Comparison of ENCODE assay signal across 1 cellular context in the genomic region with DNA sequence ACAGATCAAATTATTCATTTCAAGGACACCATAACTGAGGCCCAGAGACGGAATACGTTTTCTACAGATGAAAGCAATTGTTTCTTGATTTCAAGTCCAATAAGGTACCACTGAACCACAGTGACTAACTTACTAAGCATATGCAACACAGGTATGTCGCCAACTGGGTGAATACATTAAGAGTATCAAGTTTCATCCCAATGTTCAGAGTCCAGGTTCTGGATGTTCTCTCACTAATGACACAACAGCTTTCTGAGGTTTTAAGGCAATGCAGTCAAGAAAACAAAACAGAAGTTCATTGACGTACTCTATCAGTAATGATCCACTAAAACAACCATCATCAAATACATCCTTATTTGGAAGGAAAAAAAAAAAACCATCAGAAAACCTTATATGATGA.
A peak's percentile ranks its signal among the peaks of the same experiment; 100 is the strongest.
TF ChIP-seq lines count a peak whose summit lies in the region.

No MANE protein-coding gene starts in this region.

TF ChIP-seq in HepG2, 621 proteins besides CTCF, POLR2A, EP300 and RAD21 (continued from another document and continues in another):
- TF ChIP-seq, protein P1, sequence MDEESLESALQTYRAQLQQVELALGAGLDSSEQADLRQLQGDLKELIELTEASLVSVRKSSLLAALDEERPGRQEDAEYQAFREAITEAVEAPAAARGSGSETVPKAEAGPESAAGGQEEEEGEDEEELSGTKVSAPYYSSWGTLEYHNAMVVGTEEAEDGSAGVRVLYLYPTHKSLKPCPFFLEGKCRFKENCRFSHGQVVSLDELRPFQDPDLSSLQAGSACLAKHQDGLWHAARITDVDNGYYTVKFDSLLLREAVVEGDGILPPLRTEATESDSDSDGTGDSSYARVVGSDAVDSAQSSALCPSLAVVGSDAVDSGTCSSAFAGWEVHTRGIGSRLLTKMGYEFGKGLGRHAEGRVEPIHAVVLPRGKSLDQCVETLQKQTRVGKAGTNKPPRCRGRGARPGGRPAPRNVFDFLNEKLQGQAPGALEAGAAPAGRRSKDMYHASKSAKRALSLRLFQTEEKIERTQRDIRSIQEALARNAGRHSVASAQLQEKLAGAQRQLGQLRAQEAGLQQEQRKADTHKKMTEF (CRISPR knock-in tag; IDR thresholded peaks at IDR 0.05), result 0 out of 2 replicates have a peak, but pooled peaks have one; percentile 22
- TF ChIP-seq, protein P2, sequence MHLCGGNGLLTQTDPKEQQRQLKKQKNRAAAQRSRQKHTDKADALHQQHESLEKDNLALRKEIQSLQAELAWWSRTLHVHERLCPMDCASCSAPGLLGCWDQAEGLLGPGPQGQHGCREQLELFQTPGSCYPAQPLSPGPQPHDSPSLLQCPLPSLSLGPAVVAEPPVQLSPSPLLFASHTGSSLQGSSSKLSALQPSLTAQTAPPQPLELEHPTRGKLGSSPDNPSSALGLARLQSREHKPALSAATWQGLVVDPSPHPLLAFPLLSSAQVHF (CRISPR knock-in tag; IDR thresholded peaks at IDR 0.05), result no peak
- TF ChIP-seq MEIS2 (CRISPR knock-in tag; IDR thresholded peaks at IDR 0.05) (no peak), FOXA1 (IDR thresholded peaks at IDR 0.05) (no peak), FOXA1 (CRISPR knock-in tag; IDR thresholded peaks at IDR 0.05) (0 out of 2 replicates have a peak, but pooled peaks have one; percentile 8), ARNT2 (CRISPR knock-in tag; IDR thresholded peaks at IDR 0.05; ENCODE audit: low read depth) (no peak), ZNF224 (CRISPR knock-in tag; IDR thresholded peaks at IDR 0.05) (no peak), SALL1 (CRISPR knock-in tag; IDR thresholded peaks at IDR 0.05) (peak; percentile 17; the same call in 1 of the 2 replicates), GATAD2A (CRISPR knock-in tag; IDR thresholded peaks at IDR 0.05) (peak; percentile 87), SCMH1 (CRISPR knock-in tag; IDR thresholded peaks at IDR 0.05; ENCODE audit: borderline replicate concordance) (no peak), MIXL1 (CRISPR knock-in tag; IDR thresholded peaks at IDR 0.05) (peak; percentile 42; the same call in 1 of the 2 replicates), FOXP1 (IDR thresholded peaks at IDR 0.05) (no peak), FOXP1 (CRISPR knock-in tag; IDR thresholded peaks at IDR 0.05) (peak; percentile 56), ZMAT3 (CRISPR knock-in tag; conservative IDR thresholded peaks at IDR 0.05) (no peak), FOSL2 (CRISPR knock-in tag; IDR thresholded peaks at IDR 0.05) (peak; percentile 71), ZBTB21 (CRISPR knock-in tag; IDR thresholded peaks at IDR 0.05) (peak; percentile 84), POGZ (CRISPR knock-in tag; IDR thresholded peaks at IDR 0.05) (peak; percentile 52; the same call in 1 of the 2 replicates), ZNF644 (CRISPR knock-in tag; IDR thresholded peaks at IDR 0.05; ENCODE audit: low read depth) (peak; percentile 75), SIX1 (CRISPR knock-in tag; IDR thresholded peaks at IDR 0.05; ENCODE audit: borderline replicate concordance) (peak; percentile 100), ZNF605 (CRISPR knock-in tag; IDR thresholded peaks at IDR 0.05) (no peak), HOXA3 (CRISPR knock-in tag; IDR thresholded peaks at IDR 0.05) (0 out of 2 replicates have a peak, but pooled peaks have one; percentile 16), AGO2 (optimal IDR thresholded peaks at IDR 0.05; ENCODE audit: low read depth, low read length) (no peak), ZEB1 (IDR thresholded peaks at IDR 0.05; ENCODE audit: insufficient replicate concordance, low read depth) (peak; percentile 30), MAFK (conservative IDR thresholded peaks at IDR 0.05 in 1 of 2, IDR thresholded peaks at IDR 0.05 in 1 of 2; ENCODE audit: low read length in 2 of 2) (no peak), ZNF761 (CRISPR knock-in tag; conservative IDR thresholded peaks at IDR 0.05) (no peak), KLF15 (CRISPR knock-in tag; IDR thresholded peaks at IDR 0.05; ENCODE audit: borderline replicate concordance) (no peak), HDAC1 (CRISPR knock-in tag; IDR thresholded peaks at IDR 0.05) (0 out of 2 replicates have a peak, but pooled peaks have one; percentile 18), BCL6 (CRISPR knock-in tag; IDR thresholded peaks at IDR 0.05) (peak; percentile 37; the same call in 1 of the 2 replicates), CEBPB (IDR thresholded peaks at IDR 0.05; ENCODE audit: borderline replicate concordance, low read depth, low read length) (peak; percentile 55; the same call in 1 of the 2 replicates), MIER3 (CRISPR knock-in tag; IDR thresholded peaks at IDR 0.05; ENCODE audit: borderline replicate concordance) (no peak), ERF (CRISPR knock-in tag; IDR thresholded peaks at IDR 0.05) (0 out of 2 replicates have a peak, but pooled peaks have one; percentile 35), RCOR2 (CRISPR knock-in tag; IDR thresholded peaks at IDR 0.05) (0 out of 2 replicates have a peak, but pooled peaks have one; percentile 27), SOX13 (IDR thresholded peaks at IDR 0.05) (no peak), SOX13 (CRISPR knock-in tag; conservative IDR thresholded peaks at IDR 0.05 in 1 of 2, IDR thresholded peaks at IDR 0.05 in 1 of 2) (peak in 1 of 2 experiments; percentile 61; a peak in 1 of 4 replicates), ZNF33B (CRISPR knock-in tag; IDR thresholded peaks at IDR 0.05) (no peak), ETV5 (CRISPR knock-in tag; IDR thresholded peaks at IDR 0.05; ENCODE audit: borderline replicate concordance) (peak; percentile 13; the same call in 1 of the 2 replicates), TEAD3 (CRISPR knock-in tag; optimal IDR thresholded peaks at IDR 0.05; ENCODE audit: borderline replicate concordance) (peak; percentile 54), ZNF530 (CRISPR knock-in tag; IDR thresholded peaks at IDR 0.05; ENCODE audit: low read depth) (no peak), SIX4 (CRISPR knock-in tag; IDR thresholded peaks at IDR 0.05) (peak; percentile 96), ELF3 (CRISPR knock-in tag; IDR thresholded peaks at IDR 0.05) (0 out of 2 replicates have a peak, but pooled peaks have one; percentile 24), SOX5 (CRISPR knock-in tag; IDR thresholded peaks at IDR 0.05; ENCODE audit: borderline replicate concordance) (peak; percentile 68; the same call in 1 of the 2 replicates), CEBPG (CRISPR knock-in tag; IDR thresholded peaks at IDR 0.05) (peak; percentile 70)
- TF ChIP-seq, protein P3, sequence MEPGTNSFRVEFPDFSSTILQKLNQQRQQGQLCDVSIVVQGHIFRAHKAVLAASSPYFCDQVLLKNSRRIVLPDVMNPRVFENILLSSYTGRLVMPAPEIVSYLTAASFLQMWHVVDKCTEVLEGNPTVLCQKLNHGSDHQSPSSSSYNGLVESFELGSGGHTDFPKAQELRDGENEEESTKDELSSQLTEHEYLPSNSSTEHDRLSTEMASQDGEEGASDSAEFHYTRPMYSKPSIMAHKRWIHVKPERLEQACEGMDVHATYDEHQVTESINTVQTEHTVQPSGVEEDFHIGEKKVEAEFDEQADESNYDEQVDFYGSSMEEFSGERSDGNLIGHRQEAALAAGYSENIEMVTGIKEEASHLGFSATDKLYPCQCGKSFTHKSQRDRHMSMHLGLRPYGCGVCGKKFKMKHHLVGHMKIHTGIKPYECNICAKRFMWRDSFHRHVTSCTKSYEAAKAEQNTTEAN (CRISPR knock-in tag; conservative IDR thresholded peaks at IDR 0.05), result no peak
- TF ChIP-seq, protein P4, sequence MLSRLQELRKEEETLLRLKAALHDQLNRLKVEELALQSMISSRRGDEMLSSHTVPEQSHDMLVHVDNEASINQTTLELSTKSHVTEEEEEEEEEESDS (CRISPR knock-in tag; IDR thresholded peaks at IDR 0.05; ENCODE audit: borderline replicate concordance), result no peak
- TF ChIP-seq, protein P5, sequence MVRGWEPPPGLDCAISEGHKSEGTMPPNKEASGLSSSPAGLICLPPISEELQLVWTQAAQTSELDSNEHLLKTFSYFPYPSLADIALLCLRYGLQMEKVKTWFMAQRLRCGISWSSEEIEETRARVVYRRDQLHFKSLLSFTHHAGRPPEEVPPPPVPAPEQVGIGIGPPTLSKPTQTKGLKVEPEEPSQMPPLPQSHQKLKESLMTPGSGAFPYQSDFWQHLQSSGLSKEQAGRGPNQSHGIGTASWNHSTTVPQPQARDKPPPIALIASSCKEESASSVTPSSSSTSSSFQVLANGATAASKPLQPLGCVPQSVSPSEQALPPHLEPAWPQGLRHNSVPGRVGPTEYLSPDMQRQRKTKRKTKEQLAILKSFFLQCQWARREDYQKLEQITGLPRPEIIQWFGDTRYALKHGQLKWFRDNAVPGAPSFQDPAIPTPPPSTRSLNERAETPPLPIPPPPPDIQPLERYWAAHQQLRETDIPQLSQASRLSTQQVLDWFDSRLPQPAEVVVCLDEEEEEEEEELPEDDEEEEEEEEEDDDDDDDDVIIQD (CRISPR knock-in tag; IDR thresholded peaks at IDR 0.05; ENCODE audit: low read depth), result peak; percentile 86
- TF ChIP-seq, protein P6, sequence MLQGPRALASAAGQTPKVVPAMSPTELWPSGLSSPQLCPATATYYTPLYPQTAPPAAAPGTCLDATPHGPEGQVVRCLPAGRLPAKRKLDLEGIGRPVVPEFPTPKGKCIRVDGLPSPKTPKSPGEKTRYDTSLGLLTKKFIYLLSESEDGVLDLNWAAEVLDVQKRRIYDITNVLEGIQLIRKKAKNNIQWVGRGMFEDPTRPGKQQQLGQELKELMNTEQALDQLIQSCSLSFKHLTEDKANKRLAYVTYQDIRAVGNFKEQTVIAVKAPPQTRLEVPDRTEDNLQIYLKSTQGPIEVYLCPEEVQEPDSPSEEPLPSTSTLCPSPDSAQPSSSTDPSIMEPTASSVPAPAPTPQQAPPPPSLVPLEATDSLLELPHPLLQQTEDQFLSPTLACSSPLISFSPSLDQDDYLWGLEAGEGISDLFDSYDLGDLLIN (CRISPR knock-in tag; IDR thresholded peaks at IDR 0.05; ENCODE audit: borderline replicate concordance), result no peak
- TF ChIP-seq, protein P7, sequence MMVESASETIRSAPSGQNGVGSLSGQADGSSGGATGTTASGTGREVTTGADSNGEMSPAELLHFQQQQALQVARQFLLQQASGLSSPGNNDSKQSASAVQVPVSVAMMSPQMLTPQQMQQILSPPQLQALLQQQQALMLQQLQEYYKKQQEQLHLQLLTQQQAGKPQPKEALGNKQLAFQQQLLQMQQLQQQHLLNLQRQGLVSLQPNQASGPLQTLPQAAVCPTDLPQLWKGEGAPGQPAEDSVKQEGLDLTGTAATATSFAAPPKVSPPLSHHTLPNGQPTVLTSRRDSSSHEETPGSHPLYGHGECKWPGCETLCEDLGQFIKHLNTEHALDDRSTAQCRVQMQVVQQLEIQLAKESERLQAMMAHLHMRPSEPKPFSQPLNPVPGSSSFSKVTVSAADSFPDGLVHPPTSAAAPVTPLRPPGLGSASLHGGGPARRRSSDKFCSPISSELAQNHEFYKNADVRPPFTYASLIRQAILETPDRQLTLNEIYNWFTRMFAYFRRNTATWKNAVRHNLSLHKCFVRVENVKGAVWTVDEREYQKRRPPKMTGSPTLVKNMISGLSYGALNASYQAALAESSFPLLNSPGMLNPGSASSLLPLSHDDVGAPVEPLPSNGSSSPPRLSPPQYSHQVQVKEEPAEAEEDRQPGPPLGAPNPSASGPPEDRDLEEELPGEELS (CRISPR knock-in tag; IDR thresholded peaks at IDR 0.05), result peak; percentile 70
- TF ChIP-seq, protein P8, sequence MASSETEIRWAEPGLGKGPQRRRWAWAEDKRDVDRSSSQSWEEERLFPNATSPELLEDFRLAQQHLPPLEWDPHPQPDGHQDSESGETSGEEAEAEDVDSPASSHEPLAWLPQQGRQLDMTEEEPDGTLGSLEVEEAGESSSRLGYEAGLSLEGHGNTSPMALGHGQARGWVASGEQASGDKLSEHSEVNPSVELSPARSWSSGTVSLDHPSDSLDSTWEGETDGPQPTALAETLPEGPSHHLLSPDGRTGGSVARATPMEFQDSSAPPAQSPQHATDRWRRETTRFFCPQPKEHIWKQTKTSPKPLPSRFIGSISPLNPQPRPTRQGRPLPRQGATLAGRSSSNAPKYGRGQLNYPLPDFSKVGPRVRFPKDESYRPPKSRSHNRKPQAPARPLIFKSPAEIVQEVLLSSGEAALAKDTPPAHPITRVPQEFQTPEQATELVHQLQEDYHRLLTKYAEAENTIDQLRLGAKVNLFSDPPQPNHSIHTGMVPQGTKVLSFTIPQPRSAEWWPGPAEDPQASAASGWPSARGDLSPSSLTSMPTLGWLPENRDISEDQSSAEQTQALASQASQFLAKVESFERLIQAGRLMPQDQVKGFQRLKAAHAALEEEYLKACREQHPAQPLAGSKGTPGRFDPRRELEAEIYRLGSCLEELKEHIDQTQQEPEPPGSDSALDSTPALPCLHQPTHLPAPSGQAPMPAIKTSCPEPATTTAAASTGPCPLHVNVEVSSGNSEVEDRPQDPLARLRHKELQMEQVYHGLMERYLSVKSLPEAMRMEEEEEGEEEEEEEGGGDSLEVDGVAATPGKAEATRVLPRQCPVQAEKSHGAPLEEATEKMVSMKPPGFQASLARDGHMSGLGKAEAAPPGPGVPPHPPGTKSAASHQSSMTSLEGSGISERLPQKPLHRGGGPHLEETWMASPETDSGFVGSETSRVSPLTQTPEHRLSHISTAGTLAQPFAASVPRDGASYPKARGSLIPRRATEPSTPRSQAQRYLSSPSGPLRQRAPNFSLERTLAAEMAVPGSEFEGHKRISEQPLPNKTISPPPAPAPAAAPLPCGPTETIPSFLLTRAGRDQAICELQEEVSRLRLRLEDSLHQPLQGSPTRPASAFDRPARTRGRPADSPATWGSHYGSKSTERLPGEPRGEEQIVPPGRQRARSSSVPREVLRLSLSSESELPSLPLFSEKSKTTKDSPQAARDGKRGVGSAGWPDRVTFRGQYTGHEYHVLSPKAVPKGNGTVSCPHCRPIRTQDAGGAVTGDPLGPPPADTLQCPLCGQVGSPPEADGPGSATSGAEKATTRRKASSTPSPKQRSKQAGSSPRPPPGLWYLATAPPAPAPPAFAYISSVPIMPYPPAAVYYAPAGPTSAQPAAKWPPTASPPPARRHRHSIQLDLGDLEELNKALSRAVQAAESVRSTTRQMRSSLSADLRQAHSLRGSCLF (CRISPR knock-in tag; IDR thresholded peaks at IDR 0.05; ENCODE audit: borderline replicate concordance), result no peak
- TF ChIP-seq, protein P9, sequence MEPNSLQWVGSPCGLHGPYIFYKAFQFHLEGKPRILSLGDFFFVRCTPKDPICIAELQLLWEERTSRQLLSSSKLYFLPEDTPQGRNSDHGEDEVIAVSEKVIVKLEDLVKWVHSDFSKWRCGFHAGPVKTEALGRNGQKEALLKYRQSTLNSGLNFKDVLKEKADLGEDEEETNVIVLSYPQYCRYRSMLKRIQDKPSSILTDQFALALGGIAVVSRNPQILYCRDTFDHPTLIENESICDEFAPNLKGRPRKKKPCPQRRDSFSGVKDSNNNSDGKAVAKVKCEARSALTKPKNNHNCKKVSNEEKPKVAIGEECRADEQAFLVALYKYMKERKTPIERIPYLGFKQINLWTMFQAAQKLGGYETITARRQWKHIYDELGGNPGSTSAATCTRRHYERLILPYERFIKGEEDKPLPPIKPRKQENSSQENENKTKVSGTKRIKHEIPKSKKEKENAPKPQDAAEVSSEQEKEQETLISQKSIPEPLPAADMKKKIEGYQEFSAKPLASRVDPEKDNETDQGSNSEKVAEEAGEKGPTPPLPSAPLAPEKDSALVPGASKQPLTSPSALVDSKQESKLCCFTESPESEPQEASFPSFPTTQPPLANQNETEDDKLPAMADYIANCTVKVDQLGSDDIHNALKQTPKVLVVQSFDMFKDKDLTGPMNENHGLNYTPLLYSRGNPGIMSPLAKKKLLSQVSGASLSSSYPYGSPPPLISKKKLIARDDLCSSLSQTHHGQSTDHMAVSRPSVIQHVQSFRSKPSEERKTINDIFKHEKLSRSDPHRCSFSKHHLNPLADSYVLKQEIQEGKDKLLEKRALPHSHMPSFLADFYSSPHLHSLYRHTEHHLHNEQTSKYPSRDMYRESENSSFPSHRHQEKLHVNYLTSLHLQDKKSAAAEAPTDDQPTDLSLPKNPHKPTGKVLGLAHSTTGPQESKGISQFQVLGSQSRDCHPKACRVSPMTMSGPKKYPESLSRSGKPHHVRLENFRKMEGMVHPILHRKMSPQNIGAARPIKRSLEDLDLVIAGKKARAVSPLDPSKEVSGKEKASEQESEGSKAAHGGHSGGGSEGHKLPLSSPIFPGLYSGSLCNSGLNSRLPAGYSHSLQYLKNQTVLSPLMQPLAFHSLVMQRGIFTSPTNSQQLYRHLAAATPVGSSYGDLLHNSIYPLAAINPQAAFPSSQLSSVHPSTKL (CRISPR knock-in tag; IDR thresholded peaks at IDR 0.05), result peak; percentile 77
